ENCODE assay signal across 1 cellular context in genomic region chr5:45639038-45639437, GRCh38.
TF ChIP-seq lines count a peak whose summit lies in the region.

No MANE protein-coding gene starts in this region.

TF ChIP-seq in GM23338, 12 proteins besides CTCF, POLR2A, EP300 and RAD21 (continued from another document):
- TF ChIP-seq ZNF462 (CRISPR knock-in tag; IDR thresholded peaks at IDR 0.05) (no peak), ZNF114 (CRISPR knock-in tag; IDR thresholded peaks at IDR 0.05) (no peak), ETS1 (IDR thresholded peaks at IDR 0.05) (no peak)
